ENCODE assay signal across 10 cellular contexts in genomic region chr11:46272816-46273427, GRCh38. TPM values are rescaled to one million over a fixed set of nuclear protein-coding genes. Genes with fewer than 3 reads are reported as not detected.
A peak's percentile ranks its signal among the peaks of the same experiment; 100 is the strongest.
DNase-seq lines count a peak whose midpoint lies in the region; ATAC-seq, FAIRE-seq and TF ChIP-seq lines count a peak whose summit lies in the region.
"Had no signal": no experiment of that assay in that cellular context is flagged by ENCODE, and none has a peak within 500 bp of the region (broad histone marks: within the 10 kb centered on the region; RNA-seq: fewer than 3 reads in every experiment).

No MANE protein-coding gene starts in this region.

- CTCF ChIA-PET in activated CD4-positive, alpha-beta memory T cell treated with anti-CD3 and anti-CD28 coated beads, Interleukin-2, amount 10 ng/mL, durations not matched to agents 7 days and 5 days (lab: Charles Lee): interaction anchor here (0.8 to 1.6 kb wide), 2 partner anchors 14 to 35 kb away, joined by 3 to 6 read pairs; no protein-coding TSS in a partner anchor
- CTCF ChIA-PET in activated CD4-positive, alpha-beta memory T cell treated with anti-CD3 and anti-CD28 coated beads for 36 hours (lab: Charles Lee): no interaction called here

- peaks cover 22% of the 10 kb centered on the region for H3K27me3 Mint-ChIP-seq in activated CD4-positive, alpha-beta memory T cell treated with anti-CD3 and anti-CD28 coated beads, Interleukin-2, amount 10 ng/mL, durations not matched to agents 7 days and 5 days
- peaks cover 12% of the 10 kb centered on the region for H3K27me3 Mint-ChIP-seq in activated CD4-positive, alpha-beta memory T cell treated with anti-CD3 and anti-CD28 coated beads for 36 hours

- H3K4me1 ChIP-seq in lung (ENCODE audit: control insufficient read depth in 2 of 2, insufficient read depth in 2 of 2, low read length in 2 of 2): peaks cover 12 to 15% of the 10 kb centered on the region in 2 donors

- H3K9me3 Mint-ChIP-seq in activated CD4-positive, alpha-beta memory T cell treated with anti-CD3 and anti-CD28 coated beads, Interleukin-2, amount 10 ng/mL, durations not matched to agents 7 days and 5 days: no peaks in the 10 kb centered on the region
- H3K9me3 Mint-ChIP-seq in activated CD4-positive, alpha-beta memory T cell treated with anti-CD3 and anti-CD28 coated beads for 36 hours: no peaks in the 10 kb centered on the region

- H3K27ac Mint-ChIP-seq in activated CD4-positive, alpha-beta memory T cell treated with anti-CD3 and anti-CD28 coated beads, Interleukin-2, amount 10 ng/mL, durations not matched to agents 7 days and 5 days: peak overlapping the region; percentile 3
- no peak overlapping the region for H3K27ac Mint-ChIP-seq in activated CD4-positive, alpha-beta memory T cell treated with anti-CD3 and anti-CD28 coated beads for 36 hours

- peak overlapping the region; percentile 32 for H3K27ac ChIP-seq in brain microvascular endothelial cell
- peak overlapping the region; percentile 65 to 80 for H3K27ac ChIP-seq in lung (ENCODE audit: low read depth in 1 of 2, low read length in 1 of 2)

- TF ChIP-seq CTCF in brain microvascular endothelial cell (IDR thresholded peaks at IDR 0.05; ENCODE audit: low read depth, low read length, missing control alignments) (no peak), lung (IDR thresholded peaks at IDR 0.05; ENCODE audit: control extremely low read depth, extremely low read depth) (no peak)

- DNase-seq in activated CD4-positive, alpha-beta memory T cell treated with anti-CD3 and anti-CD28 coated beads, Interleukin-2, amount 10 ng/mL, durations not matched to agents 7 days and 5 days: no peak
- no peak for DNase-seq in activated CD4-positive, alpha-beta memory T cell treated with anti-CD3 and anti-CD28 coated beads for 36 hours
- no peak for DNase-seq in brain microvascular endothelial cell
- DNase-seq in lung (ENCODE audit: low spot score): peak; percentile 62
- DNase-seq in urothelium cell line (ENCODE audit: low spot score): peak; percentile 75
- DNase-seq in SKM-1 (lab: John Stamatoyannopoulos, UW; ENCODE audit: unreplicated experiment): no peak
- DNase-seq: AML-193, NCI-H1417 treated with DMSO at 0.1 percent for 48 hours had no signal

- ATAC-seq in lung (ENCODE audit: insufficient read depth, low FRiP score) (peak; percentile 46), HG03097 (IDR thresholded peaks at IDR 0.05; ENCODE audit: low FRiP score, unreplicated experiment) (no peak), HG03442 (IDR thresholded peaks at IDR 0.05; ENCODE audit: unreplicated experiment) (no peak)

- WGBS in lung, 2 donors: 48 to 70% methylated on average over 9 of the region's 9 CpGs

- no peak for FAIRE-seq in urothelium cell line (lab: Jason Lieb, UNC)

- H3K4me3 ChIP-seq in brain microvascular endothelial cell (ENCODE audit: low read depth, low read length) (no peak overlapping the region), lung (no peak overlapping the region)

- no peaks in the 10 kb centered on the region for H3K36me3 Mint-ChIP-seq in activated CD4-positive, alpha-beta memory T cell treated with anti-CD3 and anti-CD28 coated beads, Interleukin-2, amount 10 ng/mL, durations not matched to agents 7 days and 5 days (ENCODE audit: low read depth)
- H3K36me3 Mint-ChIP-seq in activated CD4-positive, alpha-beta memory T cell treated with anti-CD3 and anti-CD28 coated beads for 36 hours: no peaks in the 10 kb centered on the region

- H3K4me3 Mint-ChIP-seq in activated CD4-positive, alpha-beta memory T cell treated with anti-CD3 and anti-CD28 coated beads, Interleukin-2, amount 10 ng/mL, durations not matched to agents 7 days and 5 days: no peak overlapping the region
- no peak overlapping the region for H3K4me3 Mint-ChIP-seq in activated CD4-positive, alpha-beta memory T cell treated with anti-CD3 and anti-CD28 coated beads for 36 hours

- in situ Hi-C loops in brain microvascular endothelial cell (cut with HindIII; ENCODE audit: low pct_ligation_motif_present, low sequenced_read_pairs): no loop called here

- H3K27me3 ChIP-seq in brain microvascular endothelial cell (replicated peaks) (no peaks in the 10 kb centered on the region), lung (ENCODE audit: control insufficient read depth, insufficient read depth) (no peaks in the 10 kb centered on the region)

- POLR2A ChIA-PET in activated CD4-positive, alpha-beta memory T cell treated with anti-CD3 and anti-CD28 coated beads, Interleukin-2, amount 10 ng/mL, durations not matched to agents 7 days and 5 days (lab: Charles Lee): no interaction called here
- POLR2A ChIA-PET in activated CD4-positive, alpha-beta memory T cell treated with anti-CD3 and anti-CD28 coated beads for 36 hours (lab: Charles Lee): no interaction called here

- H3K36me3 ChIP-seq in brain microvascular endothelial cell (replicated peaks): no peaks in the 10 kb centered on the region
- H3K36me3 ChIP-seq in lung (ENCODE audit: control insufficient read depth in 2 of 2, insufficient read depth in 2 of 2, low read length in 2 of 2): no peaks in the 10 kb centered on the region

- no peaks in the 10 kb centered on the region for H3K9me3 ChIP-seq in lung (ENCODE audit: control insufficient read depth in 2 of 2, insufficient read depth in 1 of 2, low read length in 1 of 2)

- intact Hi-C loops in activated CD4-positive, alpha-beta memory T cell treated with anti-CD3 and anti-CD28 coated beads for 36 hours (cut with micrococcal nuclease): no loop called here

- peaks cover 8% of the 10 kb centered on the region for H3K4me1 Mint-ChIP-seq in activated CD4-positive, alpha-beta memory T cell treated with anti-CD3 and anti-CD28 coated beads, Interleukin-2, amount 10 ng/mL, durations not matched to agents 7 days and 5 days
- H3K4me1 Mint-ChIP-seq in activated CD4-positive, alpha-beta memory T cell treated with anti-CD3 and anti-CD28 coated beads for 36 hours (ENCODE audit: low read depth): peaks cover 5% of the 10 kb centered on the region

RNA-seq across cellular contexts. Expression of gene CREB3L1, which starts 4.5 kb away (rescaled TPM):
- total RNA-seq in activated CD4-positive, alpha-beta memory T cell treated with anti-CD3 and anti-CD28 coated beads, Interleukin-2, amount 10 ng/mL, durations not matched to agents 7 days and 5 days: not detected
- total RNA-seq in activated CD4-positive, alpha-beta memory T cell treated with anti-CD3 and anti-CD28 coated beads for 36 hours: not detected
- 10 to 100 TPM; 16.8 to 52.3 TPM for total RNA-seq in lung
- polyA plus RNA-seq in lung: 10 to 100 TPM; 21.3 to 54.0 TPM

Comparison
In these comparisons a context has a peak if more than half of its experiments do, and no peak if none do; other contexts are left out.
1. DNase-seq: peak in lung (single experiment) and urothelium cell line (single experiment); none in activated CD4-positive, alpha-beta memory T cell treated with anti-CD3 and anti-CD28 coated beads, Interleukin-2, amount 10 ng/mL, durations not matched to agents 7 days and 5 days (single experiment), activated CD4-positive, alpha-beta memory T cell treated with anti-CD3 and anti-CD28 coated beads for 36 hours (single experiment), brain microvascular endothelial cell (single experiment) and SKM-1 (single experiment).
2. RNA of gene CREB3L1, which starts 4.5 kb away (total RNA-seq): 16.8 to 52.3 TPM in lung; not detected in activated CD4-positive, alpha-beta memory T cell treated with anti-CD3 and anti-CD28 coated beads, Interleukin-2, amount 10 ng/mL, durations not matched to agents 7 days and 5 days and not detected in activated CD4-positive, alpha-beta memory T cell treated with anti-CD3 and anti-CD28 coated beads for 36 hours; every median in the first group is over 10 times any median in the second.